20 cellular contexts compared by ENCODE assay signal in the genomic region with DNA sequence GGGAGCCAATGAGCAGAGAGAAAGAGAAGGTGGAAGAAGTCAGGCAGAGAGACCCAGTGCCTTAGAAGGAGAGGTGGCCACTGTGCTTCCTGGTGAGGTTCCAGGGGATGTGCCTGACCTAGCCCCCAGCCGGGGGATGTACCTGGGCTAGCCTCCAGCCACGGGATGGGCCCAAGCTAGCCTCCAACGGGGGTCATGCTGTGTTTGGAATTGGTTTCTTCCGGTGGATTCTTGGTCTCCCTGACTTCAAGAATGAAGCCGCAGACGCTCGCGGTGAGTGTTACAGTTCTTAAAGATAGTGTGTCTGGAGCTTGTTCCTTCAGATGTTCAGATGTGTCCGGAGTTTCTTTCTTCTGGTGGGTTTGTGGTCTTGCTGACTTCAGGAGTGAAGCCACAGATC. TPM values are rescaled to one million over a fixed set of nuclear protein-coding genes. Genes with fewer than 3 reads are reported as not detected.
DNase-seq lines count a peak whose midpoint lies in the region; ATAC-seq and TF ChIP-seq lines count a peak whose summit lies in the region.
"Had no signal": no experiment of that assay in that cellular context is flagged by ENCODE, and none has a peak within 500 bp of the region (broad histone marks: within the 10 kb centered on the region; RNA-seq: fewer than 3 reads in every experiment).

No MANE protein-coding gene starts in this region.

- H3K27me3 Mint-ChIP-seq in activated naive CD8-positive, alpha-beta T cell treated with anti-CD3 and anti-CD28 coated beads, Interleukin-2, amount 50 U/mL, for 24 hours, result no peaks in the 10 kb centered on the region
- H3K27me3 Mint-ChIP-seq in activated naive CD8-positive, alpha-beta T cell treated with anti-CD3 and anti-CD28 coated beads for 36 hours, result no peaks in the 10 kb centered on the region
- peaks cover 2% of the 10 kb centered on the region for H3K27me3 Mint-ChIP-seq in activated CD8-positive, alpha-beta T cell treated with anti-CD3 and anti-CD28 coated beads, Interleukin-2, amount 10 ng/mL, durations not matched to agents 7 days and 5 days (ENCODE audit: low read depth)
- H3K27me3 Mint-ChIP-seq in progenitor cell of endocrine pancreas, result peaks cover 6% of the 10 kb centered on the region
- peaks cover 6% of the 10 kb centered on the region for H3K27me3 Mint-ChIP-seq in activated T-cell treated with anti-CD3 and anti-CD28 coated beads, Interleukin-2, amount 50 U/mL, for 24 hours
- H3K27me3 Mint-ChIP-seq: CD4-positive, alpha-beta T cell had no signal

- H3K27ac Mint-ChIP-seq in activated naive CD8-positive, alpha-beta T cell treated with anti-CD3 and anti-CD28 coated beads, Interleukin-2, amount 50 U/mL, for 24 hours, result peak overlapping the region; percentile 70
- no peak overlapping the region for H3K27ac Mint-ChIP-seq in activated naive CD8-positive, alpha-beta T cell treated with anti-CD3 and anti-CD28 coated beads for 36 hours
- peak overlapping the region; percentile 23 for H3K27ac Mint-ChIP-seq in activated CD8-positive, alpha-beta T cell treated with anti-CD3 and anti-CD28 coated beads, Interleukin-2, amount 10 ng/mL, durations not matched to agents 7 days and 5 days
- peak overlapping the region; percentile 57 for H3K27ac Mint-ChIP-seq in progenitor cell of endocrine pancreas
- H3K27ac Mint-ChIP-seq in activated T-cell treated with anti-CD3 and anti-CD28 coated beads, Interleukin-2, amount 50 U/mL, for 24 hours, result no peak overlapping the region
- H3K27ac Mint-ChIP-seq: CD4-positive, alpha-beta T cell; HFFc6 had no signal

- H3K4me3 Mint-ChIP-seq in activated naive CD8-positive, alpha-beta T cell treated with anti-CD3 and anti-CD28 coated beads, Interleukin-2, amount 50 U/mL, for 24 hours, result no peak overlapping the region
- H3K4me3 Mint-ChIP-seq in activated naive CD8-positive, alpha-beta T cell treated with anti-CD3 and anti-CD28 coated beads for 36 hours, result no peak overlapping the region
- no peak overlapping the region for H3K4me3 Mint-ChIP-seq in activated CD8-positive, alpha-beta T cell treated with anti-CD3 and anti-CD28 coated beads, Interleukin-2, amount 10 ng/mL, durations not matched to agents 7 days and 5 days
- no peak overlapping the region for H3K4me3 Mint-ChIP-seq in progenitor cell of endocrine pancreas (ENCODE audit: low read depth)
- H3K4me3 Mint-ChIP-seq in activated T-cell treated with anti-CD3 and anti-CD28 coated beads, Interleukin-2, amount 50 U/mL, for 24 hours, result no peak overlapping the region
- H3K4me3 Mint-ChIP-seq: CD4-positive, alpha-beta T cell; HFFc6 had no signal

- POLR2A ChIA-PET in activated CD8-positive, alpha-beta T cell treated with anti-CD3 and anti-CD28 coated beads, Interleukin-2, amount 10 ng/mL, durations not matched to agents 7 days and 5 days (lab: Charles Lee), result no interaction called here

- peaks cover 19% of the 10 kb centered on the region for H3K9me3 Mint-ChIP-seq in activated naive CD8-positive, alpha-beta T cell treated with anti-CD3 and anti-CD28 coated beads, Interleukin-2, amount 50 U/mL, for 24 hours
- peaks cover 16% of the 10 kb centered on the region for H3K9me3 Mint-ChIP-seq in activated naive CD8-positive, alpha-beta T cell treated with anti-CD3 and anti-CD28 coated beads for 36 hours
- peaks cover 4% of the 10 kb centered on the region for H3K9me3 Mint-ChIP-seq in activated CD8-positive, alpha-beta T cell treated with anti-CD3 and anti-CD28 coated beads, Interleukin-2, amount 10 ng/mL, durations not matched to agents 7 days and 5 days (ENCODE audit: insufficient read depth)
- H3K9me3 Mint-ChIP-seq in progenitor cell of endocrine pancreas (ENCODE audit: low read depth), result peaks cover 27% of the 10 kb centered on the region
- H3K9me3 Mint-ChIP-seq in activated T-cell treated with anti-CD3 and anti-CD28 coated beads, Interleukin-2, amount 50 U/mL, for 24 hours, result peaks cover 14% of the 10 kb centered on the region

- CTCF ChIA-PET in activated CD8-positive, alpha-beta T cell treated with anti-CD3 and anti-CD28 coated beads, Interleukin-2, amount 10 ng/mL, durations not matched to agents 7 days and 5 days (lab: Charles Lee), result interaction anchor here (0.6 kb wide), 1 partner anchor 587 kb away, joined by 3 read pairs; no protein-coding TSS in a partner anchor

- H3K4me1 Mint-ChIP-seq in activated naive CD8-positive, alpha-beta T cell treated with anti-CD3 and anti-CD28 coated beads, Interleukin-2, amount 50 U/mL, for 24 hours, result peaks cover 29% of the 10 kb centered on the region
- H3K4me1 Mint-ChIP-seq in activated naive CD8-positive, alpha-beta T cell treated with anti-CD3 and anti-CD28 coated beads for 36 hours, result peaks cover 18% of the 10 kb centered on the region
- peaks cover 5% of the 10 kb centered on the region for H3K4me1 Mint-ChIP-seq in activated CD8-positive, alpha-beta T cell treated with anti-CD3 and anti-CD28 coated beads, Interleukin-2, amount 10 ng/mL, durations not matched to agents 7 days and 5 days (ENCODE audit: low read depth)
- H3K4me1 Mint-ChIP-seq in progenitor cell of endocrine pancreas (ENCODE audit: low read depth), result peaks cover 16% of the 10 kb centered on the region
- H3K4me1 Mint-ChIP-seq in activated T-cell treated with anti-CD3 and anti-CD28 coated beads, Interleukin-2, amount 50 U/mL, for 24 hours (ENCODE audit: low read depth), result peaks cover 11% of the 10 kb centered on the region

- H3K36me3 Mint-ChIP-seq in activated naive CD8-positive, alpha-beta T cell treated with anti-CD3 and anti-CD28 coated beads, Interleukin-2, amount 50 U/mL, for 24 hours (ENCODE audit: low read depth), result peaks cover 15% of the 10 kb centered on the region
- H3K36me3 Mint-ChIP-seq in activated naive CD8-positive, alpha-beta T cell treated with anti-CD3 and anti-CD28 coated beads for 36 hours, result peaks cover 15% of the 10 kb centered on the region
- no peaks in the 10 kb centered on the region for H3K36me3 Mint-ChIP-seq in activated CD8-positive, alpha-beta T cell treated with anti-CD3 and anti-CD28 coated beads, Interleukin-2, amount 10 ng/mL, durations not matched to agents 7 days and 5 days (ENCODE audit: low read depth)
- peaks cover 9% of the 10 kb centered on the region for H3K36me3 Mint-ChIP-seq in progenitor cell of endocrine pancreas (ENCODE audit: insufficient read depth)
- no peaks in the 10 kb centered on the region for H3K36me3 Mint-ChIP-seq in activated T-cell treated with anti-CD3 and anti-CD28 coated beads, Interleukin-2, amount 50 U/mL, for 24 hours (ENCODE audit: low read depth)

- DNase-seq in activated naive CD8-positive, alpha-beta T cell treated with anti-CD3 and anti-CD28 coated beads, Interleukin-2, amount 50 U/mL, for 24 hours, result no peak
- DNase-seq in activated naive CD8-positive, alpha-beta T cell treated with anti-CD3 and anti-CD28 coated beads for 36 hours, result no peak
- no peak for DNase-seq in activated CD8-positive, alpha-beta T cell treated with anti-CD3 and anti-CD28 coated beads, Interleukin-2, amount 10 ng/mL, durations not matched to agents 7 days and 5 days
- DNase-seq in progenitor cell of endocrine pancreas (ENCODE audit: low spot score, unreplicated experiment), result no peak
- DNase-seq in activated T-cell treated with anti-CD3 and anti-CD28 coated beads, Interleukin-2, amount 50 U/mL, for 24 hours, result no peak
- no peak for DNase-seq in NCI-H187 treated with DMSO at 0.1 percent for 48 hours (lab: John Stamatoyannopoulos, UW)
- DNase-seq: 8988T; AML-193; C1 segment of cervical spinal cord; Calu3; CD4-positive, alpha-beta T cell; DMS 273 treated with DMSO at 0.1 percent for 48 hours; HCEC 1CT; HFFc6; IMR-90 had no signal

- TF ChIP-seq CTCF in progenitor cell of endocrine pancreas (IDR thresholded peaks at IDR 0.05; ENCODE audit: unreplicated experiment), result no peak

- ATAC-seq in activated naive CD8-positive, alpha-beta T cell treated with anti-CD3 and anti-CD28 coated beads, Interleukin-2, amount 50 U/mL, for 24 hours, result no peak
- no peak for ATAC-seq in activated CD8-positive, alpha-beta T cell treated with anti-CD3 and anti-CD28 coated beads, Interleukin-2, amount 10 ng/mL, durations not matched to agents 7 days and 5 days
- no peak for ATAC-seq in GM18858 (IDR thresholded peaks at IDR 0.05; ENCODE audit: unreplicated experiment)
- ATAC-seq: GM12878 had no signal

RNA-seq across cellular contexts. Expression of gene SMIM38, which starts 6.9 kb away (rescaled TPM):
- total RNA-seq in activated naive CD8-positive, alpha-beta T cell treated with anti-CD3 and anti-CD28 coated beads for 36 hours, result under 1 TPM; 0.19 to 0.20 TPM
- under 1 TPM in 1 of 2 experiments, not detected in 1; 0.18 TPM for total RNA-seq in activated CD8-positive, alpha-beta T cell treated with anti-CD3 and anti-CD28 coated beads, Interleukin-2, amount 10 ng/mL, durations not matched to agents 7 days and 5 days
- total RNA-seq in progenitor cell of endocrine pancreas, result 0.65 and 1.2 TPM in 2 replicates
- total RNA-seq: Daoy, H4, HFFc6, HT-29 had no signal

Comparison
In these comparisons a context has a peak if more than half of its experiments do, and no peak if none do; other contexts are left out.
1. H3K27ac Mint-ChIP-seq: peak in activated naive CD8-positive, alpha-beta T cell treated with anti-CD3 and anti-CD28 coated beads, Interleukin-2, amount 50 U/mL, for 24 hours (single experiment), activated CD8-positive, alpha-beta T cell treated with anti-CD3 and anti-CD28 coated beads, Interleukin-2, amount 10 ng/mL, durations not matched to agents 7 days and 5 days (single experiment) and progenitor cell of endocrine pancreas (single experiment); none in activated naive CD8-positive, alpha-beta T cell treated with anti-CD3 and anti-CD28 coated beads for 36 hours (single experiment) and activated T-cell treated with anti-CD3 and anti-CD28 coated beads, Interleukin-2, amount 50 U/mL, for 24 hours (single experiment).